In genomic region chr11:16612801-16613400, GRCh38 we compare ENCODE assay signal across 8 cellular contexts.
A peak's percentile ranks its signal among the peaks of the same experiment; 100 is the strongest.
DNase-seq lines count a peak whose midpoint lies in the region; ATAC-seq, FAIRE-seq and TF ChIP-seq lines count a peak whose summit lies in the region.

No MANE protein-coding gene starts in this region.

- FAIRE-seq in H54 (lab: Jason Lieb, UNC), result no peak

- TF ChIP-seq CTCF in omental fat pad (IDR thresholded peaks at IDR 0.05), result no peak

- no peak for TF ChIP-seq POLR2A in H54 (IDR thresholded peaks at IDR 0.05; ENCODE audit: low read depth, low read length)

- DNase-seq in DMS153 treated with DMSO at 0.1 percent for 48 hours (lab: John Stamatoyannopoulos, UW; ENCODE audit: unreplicated experiment) (peak; percentile 64), NCI-H748 (lab: John Stamatoyannopoulos, UW; ENCODE audit: unreplicated experiment) (peak; percentile 82), omental fat pad (ENCODE audit: low spot score) (no peak), RKO (ENCODE audit: low spot score) (no peak), H54 (ENCODE audit: insufficient read length, low spot score) (no peak)
- DNase-seq in NK-92 treated with Interleukin-12 subunit alpha and Interleukin-12 subunit beta, amount 100 ng/mL, for 24 hours (lab: John Stamatoyannopoulos, UW), result no peak
- DNase-seq in effector CD8-positive, alpha-beta T cell (lab: John Stamatoyannopoulos, UW), result no peak

- peak; percentile 8 for ATAC-seq in esophagus mucosa
- ATAC-seq in omental fat pad (ENCODE audit: low FRiP score), result peak; percentile 39

Comparison
In these comparisons a context has a peak if more than half of its experiments do, and no peak if none do; other contexts are left out.
1. DNase-seq: peak in DMS153 treated with DMSO at 0.1 percent for 48 hours (single experiment) and NCI-H748 (single experiment); none in omental fat pad (single experiment), NK-92 treated with Interleukin-12 subunit alpha and Interleukin-12 subunit beta, amount 100 ng/mL, for 24 hours (single experiment), RKO (single experiment), effector CD8-positive, alpha-beta T cell (single experiment) and H54 (single experiment).